ENCODE assay signal across 10 cellular contexts in genomic region chr6:149852180-149852579, GRCh38. TPM values are rescaled to one million over a fixed set of nuclear protein-coding genes. Genes with fewer than 3 reads are reported as not detected.
DNase-seq lines count a peak whose midpoint lies in the region; ATAC-seq, FAIRE-seq and TF ChIP-seq lines count a peak whose summit lies in the region.
"Had no signal": no experiment of that assay in that cellular context is flagged by ENCODE, and none has a peak within 500 bp of the region (broad histone marks: within the 10 kb centered on the region; RNA-seq: fewer than 3 reads in every experiment).

No MANE protein-coding gene starts in this region.

- H3K4me2 ChIP-seq in GM12878 (ENCODE audit: control insufficient read depth, insufficient read depth): peak overlapping the region; percentile 30; the same call in 1 of the 2 replicates

- TF ChIP-seq RAD21 in GM12878 (IDR thresholded peaks at IDR 0.05; ENCODE audit: insufficient read depth, low read depth, low read length): no peak

- DNase-seq in NCI-H1092 treated with DMSO at 0.1 percent for 48 hours (lab: John Stamatoyannopoulos, UW) (peak; percentile 5), NCI-H1092 (lab: John Stamatoyannopoulos, UW) (no peak), GM12878 (ENCODE audit: low read depth, low spot score) (peak; percentile 13), pancreas (no peak), LoVo (ENCODE audit: low spot score) (no peak), omental fat pad (ENCODE audit: low spot score) (no peak)
- DNase-seq in Jurkat, Clone E6-1 (ENCODE audit: low read depth, low spot score): peak; percentile 65

- H3K4me3 ChIP-seq in Jurkat, Clone E6-1 (ENCODE audit: low read length): no peak overlapping the region
- H3K4me3 ChIP-seq in GM12878: no peak overlapping the region
- H3K4me3 ChIP-seq in pancreas: no peak overlapping the region

- TF ChIP-seq CTCF in GM12878 (IDR thresholded peaks at IDR 0.05 in 2 of 3, conservative IDR thresholded peaks at IDR 0.05 in 1 of 3; ENCODE audit: control insufficient read depth in 2 of 3, extremely low read depth in 1 of 3, insufficient read depth in 1 of 3, low read depth in 3 of 3, low read length in 3 of 3) (no peak), pancreas (IDR thresholded peaks at IDR 0.05) (no peak), omental fat pad (IDR thresholded peaks at IDR 0.05) (no peak)

- POLR2A ChIA-PET in GM12878 (lab: Charles Lee): no interaction called here

- no peaks in the 10 kb centered on the region for H3K79me2 ChIP-seq in GM12878 (ENCODE audit: control insufficient read depth, insufficient read depth, low read length)

- H3K27ac ChIP-seq in GM12878 (ENCODE audit: control insufficient read depth, insufficient read depth): no peak overlapping the region
- H3K27ac ChIP-seq in pancreas: peak overlapping the region in 1 of 4 donors; percentile 19
- H3K27ac ChIP-seq: 22Rv1 had no signal

- TF ChIP-seq POLR2A in GM12878 (IDR thresholded peaks at IDR 0.05; ENCODE audit: low read depth, low read length): no peak

- no peaks in the 10 kb centered on the region for H4K20me1 ChIP-seq in GM12878 (ENCODE audit: control insufficient read depth, insufficient read depth)

- intact Hi-C loops in GM12878 (cut with micrococcal nuclease; ENCODE audit: unreplicated experiment): no loop called here
- intact Hi-C loops in pancreas (cut with DNase I): no loop called here

- TF ChIP-seq EP300 in GM12878 (IDR thresholded peaks at IDR 0.05; ENCODE audit: borderline replicate concordance in 1 of 2, control insufficient read depth in 1 of 2, low read depth in 2 of 2, low read length in 2 of 2): no peak

- H3K9me3 ChIP-seq in GM12878 (replicated peaks; ENCODE audit: control insufficient read depth, insufficient read depth, low read length) (no peaks in the 10 kb centered on the region), pancreas (no peaks in the 10 kb centered on the region)

- H3K9ac ChIP-seq in GM12878 (ENCODE audit: control insufficient read depth, insufficient read depth, low read length): no peak overlapping the region

- 12% methylated on average over 6 of the region's 6 CpGs for WGBS in GM12878 (ENCODE audit: insufficient coverage, insufficient replicate concordance, low lambda C conversion rate, missing lambda C conversion rate)
- 81 to 92% methylated on average over 6 of the region's 6 CpGs for WGBS in pancreas, 2 donors

- BruUV-seq in GM12878 (replicated peaks; lab: Mats Ljungman, UMichigan): no TSS peak

- peak; percentile 83 for ATAC-seq in GM12878
- ATAC-seq in pancreas: peak in 3 of 4 donors; percentile 36 to 45 (median 40)
- no peak for ATAC-seq in GM19455 (IDR thresholded peaks at IDR 0.05; ENCODE audit: unreplicated experiment)
- no peak for ATAC-seq in omental fat pad (ENCODE audit: low FRiP score)
- ATAC-seq: HCT116 had no signal

- in situ Hi-C loops in GM12878 (cut with MboI): no loop called here

- H2AFZ ChIP-seq in GM12878 (ENCODE audit: control insufficient read depth, low read depth, low read length): no peak overlapping the region

- SMC1A ChIA-PET in GM12878 (lab: Charles Lee; ENCODE audit: uncharacterized antibody, unreplicated experiment): interaction anchor here (0.6 kb wide), 1 partner anchor 552 kb away, joined by 3 read pairs; no protein-coding TSS in a partner anchor

- no peaks in the 10 kb centered on the region for H3K36me3 ChIP-seq in GM12878 (ENCODE audit: control insufficient read depth in 2 of 2, insufficient read depth in 2 of 2, low read length in 1 of 2)
- peaks cover 0 to 4% (median 0%) of the 10 kb centered on the region in 3 donors for H3K36me3 ChIP-seq in pancreas

- FAIRE-seq in GM12878 (lab: Jason Lieb, UNC) (no peak), pancreas (lab: Jason Lieb, UNC) (no peak)

- H3K27me3 ChIP-seq in GM12878 (replicated peaks in 1 of 2; ENCODE audit: control insufficient read depth in 2 of 2, insufficient read depth in 2 of 2, low read length in 1 of 2) (no peaks in the 10 kb centered on the region; a peak in 3 of 4 replicates), pancreas (no peaks in the 10 kb centered on the region)

- H3K4me1 ChIP-seq in GM12878 (ENCODE audit: control insufficient read depth, insufficient read depth, low read length) (peaks cover 7% of the 10 kb centered on the region), pancreas (peaks cover 0 to 6% (median 0%) of the 10 kb centered on the region in 3 donors)

- RAD21 ChIA-PET in GM12878 (lab: Charles Lee; ENCODE audit: unreplicated experiment): no interaction called here

- CTCF ChIA-PET in GM12878 (lab: Yijun Ruan, JAX): no interaction called here

TF ChIP-seq in GM12878, 131 proteins besides CTCF, POLR2A, EP300 and RAD21 (continues in another document):
- TF ChIP-seq DPF2 (IDR thresholded peaks at IDR 0.05) (no peak), NFXL1 (IDR thresholded peaks at IDR 0.05; ENCODE audit: borderline replicate concordance) (no peak), MYB (IDR thresholded peaks at IDR 0.05; ENCODE audit: borderline replicate concordance, low read depth, low read length) (no peak), E4F1 (IDR thresholded peaks at IDR 0.05; ENCODE audit: borderline replicate concordance, partially characterized antibody) (no peak), MAX (IDR thresholded peaks at IDR 0.05; ENCODE audit: low read depth, low read length) (no peak), ZZZ3 (IDR thresholded peaks at IDR 0.05; ENCODE audit: control insufficient read depth, insufficient read length, low read depth) (no peak), POU2F2 (IDR thresholded peaks at IDR 0.05; ENCODE audit: borderline replicate concordance, low read depth, low read length) (peak; percentile 45; the same call in 1 of the 3 replicates)

RNA-seq across cellular contexts. Expression of gene LRP11, which starts 12.0 kb away (rescaled TPM):
- 6.9 TPM for polyA plus RNA-seq in Jurkat, Clone E6-1 (2012; ENCODE audit: insufficient read depth, insufficient read length)
- total RNA-seq in GM12878 (2013; cell fraction: nucleolus; rRNA removed): 0.10 TPM in 1 of 2 replicates, not detected in the other
- under 0.01 TPM in 1 of 2 replicates, not detected in the other for total RNA-seq in GM12878 (2014; rRNA removed)
- not detected in 2 replicates for total RNA-seq in GM12878 (2014; rRNA removed; fragmentation: Illumina TruSeq; extraction: Trizol)
- 0.05 and 0.23 TPM in 2 replicates for total RNA-seq in GM12878 (2021)
- not detected for polyA plus RNA-seq in GM12878 (2011; ENCODE audit: low read depth)
- not detected in 2 replicates for polyA plus RNA-seq in GM12878 (2011; rRNA removed)
- polyA plus RNA-seq in GM12878 (2011; cell fraction: cytosol; rRNA removed): not detected in 2 replicates
- polyA plus RNA-seq in GM12878 (2011; cell fraction: nucleus; rRNA removed): not detected in 2 replicates
- 0.04 TPM in 2 replicates for polyA plus RNA-seq in GM12878 (2012)
- polyA plus RNA-seq in GM12878 (2014; fragmentation: Illumina TruSeq; extraction: Trizol): 0.01 TPM in 1 of 2 replicates, not detected in the other
- under 1 TPM in 1 of 2 experiments, not detected in 1; 0.04 TPM for polyA plus RNA-seq in GM12878 (2014; fragmentation: Nextera tagmentation; extraction: Ambion mirVana)
- polyA plus RNA-seq in GM12878 (2014; rRNA removed): not detected in 2 replicates
- polyA plus RNA-seq in GM12878 (2016; fragmentation: Nextera tagmentation; extraction: Ambion mirVana): not detected
- polyA minus RNA-seq in GM12878 (2011; rRNA and poly(A)+ RNA removed): not detected in 2 replicates
- 0.40 and 0.94 TPM in 2 replicates for polyA minus RNA-seq in GM12878 (2011; cell fraction: cytosol; rRNA and poly(A)+ RNA removed)
- polyA minus RNA-seq in GM12878 (2011; cell fraction: nucleus; rRNA and poly(A)+ RNA removed): 0.12 TPM in 1 of 2 replicates, not detected in the other
- 10 to 100 TPM; 10.9 to 22.2 (median 15.2) TPM for total RNA-seq in pancreas
- 10 to 100 TPM in 1 of 2 donors, 1 to 10 TPM in 1; 5.4 to 19.7 TPM for polyA plus RNA-seq in pancreas
- total RNA-seq in omental fat pad: 10 to 100 TPM; 30.5 to 39.4 (median 33.5) TPM

RNA-seq across cellular contexts. Expression of gene RAET1E, which starts 45.7 kb away (rescaled TPM):
- not detected for polyA plus RNA-seq in Jurkat, Clone E6-1 (2012; ENCODE audit: insufficient read depth, insufficient read length)
- total RNA-seq in GM12878 (2013; cell fraction: nucleolus; rRNA removed): not detected in 2 replicates
- total RNA-seq in GM12878 (2014; rRNA removed) (not detected in 2 replicates), GM12878 (2014; rRNA removed; fragmentation: Illumina TruSeq; extraction: Trizol) (not detected in 2 replicates), GM12878 (2021) (not detected in 2 replicates), pancreas (under 1 TPM in 1 of 6 donors, not detected in 5; 0.09 TPM), omental fat pad (10 to 100 TPM in 1 of 4 donors, 1 to 10 TPM in 3; 1.4 to 17.5 (median 2.7) TPM)
- not detected for polyA plus RNA-seq in GM12878 (2011; ENCODE audit: low read depth)
- polyA plus RNA-seq in GM12878 (2011; rRNA removed) (not detected in 2 replicates), GM12878 (2014; fragmentation: Illumina TruSeq; extraction: Trizol) (not detected in 2 replicates), GM12878 (2014; fragmentation: Nextera tagmentation; extraction: Ambion mirVana) (not detected), GM12878 (2014; rRNA removed) (0.10 TPM in 1 of 2 replicates, not detected in the other), GM12878 (2016; fragmentation: Nextera tagmentation; extraction: Ambion mirVana) (not detected), pancreas (not detected)
- not detected in 2 replicates for polyA plus RNA-seq in GM12878 (2011; cell fraction: cytosol; rRNA removed)
- polyA plus RNA-seq in GM12878 (2011; cell fraction: nucleus; rRNA removed): not detected in 2 replicates
- polyA plus RNA-seq in GM12878 (2012): not detected in 2 replicates
- not detected in 2 replicates for polyA minus RNA-seq in GM12878 (2011; rRNA and poly(A)+ RNA removed)
- 0.67 TPM in 1 of 2 replicates, not detected in the other for polyA minus RNA-seq in GM12878 (2011; cell fraction: cytosol; rRNA and poly(A)+ RNA removed)
- not detected in 2 replicates for polyA minus RNA-seq in GM12878 (2011; cell fraction: nucleus; rRNA and poly(A)+ RNA removed)

Comparison
In these comparisons a context has a peak if more than half of its experiments do, and no peak if none do; other contexts are left out.
1. DNase-seq: peak in NCI-H1092 treated with DMSO at 0.1 percent for 48 hours (single experiment), Jurkat, Clone E6-1 (single experiment) and GM12878 (single experiment); none in NCI-H1092 (single experiment), pancreas (0 of 6), LoVo (single experiment) and omental fat pad (single experiment).
2. ATAC-seq: peak in GM12878 (single experiment) and pancreas (3 of 4); none in GM19455 (single experiment) and omental fat pad (single experiment).
3. RNA of gene LRP11, which starts 12.0 kb away (total RNA-seq): 30.5 to 39.4 TPM in omental fat pad and 10.9 to 22.2 TPM in pancreas; under 0.01 to 0.23 TPM in GM12878; every median in the first group is over 4 times any median in the second.